ENCODE assay signal across 14 cellular contexts in the genomic region with DNA sequence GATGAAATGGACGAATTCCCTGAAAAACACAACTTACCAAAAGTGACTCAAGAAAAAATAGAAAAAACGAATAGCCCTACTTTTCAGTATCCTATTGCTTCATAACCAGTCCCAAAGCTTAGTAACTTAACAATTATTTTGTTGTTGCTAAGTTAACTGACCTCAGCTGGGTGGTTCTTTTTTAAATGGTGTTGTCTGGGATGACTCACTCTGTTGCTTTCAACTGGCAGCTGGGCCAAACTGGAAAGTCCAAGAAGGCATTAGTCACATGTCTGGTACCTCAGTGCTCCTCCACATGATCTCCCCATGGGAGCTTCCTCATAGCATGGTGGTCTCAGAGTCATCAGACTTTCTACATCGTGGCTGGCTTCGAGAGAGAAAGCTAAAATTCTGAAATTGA. TPM values are rescaled to one million over a fixed set of nuclear protein-coding genes. Genes with fewer than 3 reads are reported as not detected.
DNase-seq lines count a peak whose midpoint lies in the region; ATAC-seq and TF ChIP-seq lines count a peak whose summit lies in the region.
"Had no signal": no experiment of that assay in that cellular context is flagged by ENCODE, and none has a peak within 500 bp of the region (broad histone marks: within the 10 kb centered on the region; RNA-seq: fewer than 3 reads in every experiment).

No MANE protein-coding gene starts in this region.

- no peaks in the 10 kb centered on the region for H3K4me1 ChIP-seq in foreskin keratinocyte
- H3K4me1 ChIP-seq: SJCRH30, upper lobe of right lung had no signal

- H3K27me3 ChIP-seq in foreskin keratinocyte: no peaks in the 10 kb centered on the region
- H3K27me3 ChIP-seq: SJCRH30, upper lobe of right lung had no signal

- H3K4me3 Mint-ChIP-seq in HFFc6: peak overlapping the region; percentile 40; the same call in 1 of the 2 replicates
- H3K4me3 Mint-ChIP-seq: activated B cell treated with CpG ODN at 0.5 μM for 24 hours; activated T-cell treated with anti-CD3 and anti-CD28 coated beads, Interleukin-2, amount 50 U/mL, for 24 hours had no signal

- peaks cover 14% of the 10 kb centered on the region for H3K4me1 Mint-ChIP-seq in HFFc6 (ENCODE audit: low read depth)
- H3K4me1 Mint-ChIP-seq: activated B cell treated with CpG ODN at 0.5 μM for 24 hours had no signal

- TF ChIP-seq POLR2A in GM18505 (IDR thresholded peaks at IDR 0.05; ENCODE audit: borderline replicate concordance, extremely low read depth, insufficient read depth, insufficient read length): no peak

- ATAC-seq in foreskin keratinocyte (peak; percentile 39), HG03520 (IDR thresholded peaks at IDR 0.05; ENCODE audit: unreplicated experiment) (no peak), GM18505 (IDR thresholded peaks at IDR 0.05; ENCODE audit: unreplicated experiment) (no peak)
- ATAC-seq: upper lobe of right lung had no signal

- DNase-seq in A172 (ENCODE audit: low spot score) (peak; percentile 49), HFFc6 (peak; percentile 91), T1000 (lab: John Stamatoyannopoulos, UW) (peak; percentile 39), foreskin keratinocyte (peak; percentile 13 to 35)
- no peak for DNase-seq in stimulated activated CD4-positive, alpha-beta T cell treated with anti-CD3 and anti-CD28 coated beads, Interleukin-2, amount 100 ng/mL, for 48 hours
- no peak for DNase-seq in activated CD8-positive, alpha-beta memory T cell treated with anti-CD3 and anti-CD28 coated beads for 24 hours
- DNase-seq: activated B cell treated with CpG ODN at 0.5 μM for 24 hours; activated T-cell treated with anti-CD3 and anti-CD28 coated beads, Interleukin-2, amount 50 U/mL, for 24 hours; aorta; DMS53; SJCRH30; upper lobe of right lung had no signal

- H3K27ac ChIP-seq in foreskin keratinocyte: no peak overlapping the region
- H3K27ac ChIP-seq: SJCRH30, upper lobe of right lung had no signal

- peaks cover 53% of the 10 kb centered on the region for H3K9me3 Mint-ChIP-seq in HFFc6

- peak overlapping the region; percentile 79 for H3K27ac Mint-ChIP-seq in HFFc6
- H3K27ac Mint-ChIP-seq: activated B cell treated with CpG ODN at 0.5 μM for 24 hours; activated T-cell treated with anti-CD3 and anti-CD28 coated beads, Interleukin-2, amount 50 U/mL, for 24 hours had no signal

- peaks cover 33% of the 10 kb centered on the region for H3K36me3 Mint-ChIP-seq in HFFc6 (ENCODE audit: low read depth)

- H3K27me3 Mint-ChIP-seq in HFFc6 (ENCODE audit: insufficient read depth): peaks cover 1% of the 10 kb centered on the region

- TF ChIP-seq CTCF in HFFc6 (IDR thresholded peaks at IDR 0.05) (no peak), foreskin keratinocyte (conservative IDR thresholded peaks at IDR 0.05) (no peak)

RNA-seq across cellular contexts. Expression of gene ADAMTS2, which starts 47.8 kb away (rescaled TPM):
- total RNA-seq in A172 (2014; rRNA removed; shearing (Covaris generic)): 0.14 and 0.79 TPM in 2 replicates
- total RNA-seq in HFFc6 (2021; fragmentation: NEBNext Ultra II Directional; extraction: Animal tissue kit (Norgen Biotek cat#: 25700)): 10 to 100 TPM; 31.5 to 38.4 (median 34.1) TPM
- not detected in 2 replicates for total RNA-seq in foreskin keratinocyte
- polyA plus RNA-seq in foreskin keratinocyte: not detected in 2 replicates
- total RNA-seq: activated B cell treated with CpG ODN at 0.5 μM for 24 hours, SJCRH30 had no signal

Comparison
In these comparisons a context has a peak if more than half of its experiments do, and no peak if none do; other contexts are left out.
1. DNase-seq: peak in A172 (single experiment), HFFc6 (single experiment), T1000 (single experiment) and foreskin keratinocyte (2 of 2); none in stimulated activated CD4-positive, alpha-beta T cell treated with anti-CD3 and anti-CD28 coated beads, Interleukin-2, amount 100 ng/mL, for 48 hours (0 of 2) and activated CD8-positive, alpha-beta memory T cell treated with anti-CD3 and anti-CD28 coated beads for 24 hours (single experiment).
2. RNA of gene ADAMTS2, which starts 47.8 kb away (total RNA-seq): 31.5 to 38.4 TPM in HFFc6; 0.14 to 0.79 TPM in A172 and not detected in foreskin keratinocyte; every median in the first group is over 10 times any median in the second.